ENCODE assay signal across 2 cellular contexts in genomic region chr16:10579575-10579964, GRCh38.
TF ChIP-seq lines count a peak whose summit lies in the region.

No MANE protein-coding gene starts in this region.

TF ChIP-seq in HCT116, 20 proteins besides CTCF, POLR2A, EP300 and RAD21:
- TF ChIP-seq, protein P1, sequence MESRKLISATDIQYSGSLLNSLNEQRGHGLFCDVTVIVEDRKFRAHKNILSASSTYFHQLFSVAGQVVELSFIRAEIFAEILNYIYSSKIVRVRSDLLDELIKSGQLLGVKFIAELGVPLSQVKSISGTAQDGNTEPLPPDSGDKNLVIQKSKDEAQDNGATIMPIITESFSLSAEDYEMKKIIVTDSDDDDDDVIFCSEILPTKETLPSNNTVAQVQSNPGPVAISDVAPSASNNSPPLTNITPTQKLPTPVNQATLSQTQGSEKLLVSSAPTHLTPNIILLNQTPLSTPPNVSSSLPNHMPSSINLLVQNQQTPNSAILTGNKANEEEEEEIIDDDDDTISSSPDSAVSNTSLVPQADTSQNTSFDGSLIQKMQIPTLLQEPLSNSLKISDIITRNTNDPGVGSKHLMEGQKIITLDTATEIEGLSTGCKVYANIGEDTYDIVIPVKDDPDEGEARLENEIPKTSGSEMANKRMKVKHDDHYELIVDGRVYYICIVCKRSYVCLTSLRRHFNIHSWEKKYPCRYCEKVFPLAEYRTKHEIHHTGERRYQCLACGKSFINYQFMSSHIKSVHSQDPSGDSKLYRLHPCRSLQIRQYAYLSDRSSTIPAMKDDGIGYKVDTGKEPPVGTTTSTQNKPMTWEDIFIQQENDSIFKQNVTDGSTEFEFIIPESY (IDR thresholded peaks at IDR 0.05; ENCODE audit: extremely low read depth, insufficient replicate concordance, low read length): no peak
- TF ChIP-seq SP1 (IDR thresholded peaks at IDR 0.05; ENCODE audit: low read depth) (no peak), YY1 (IDR thresholded peaks at IDR 0.05; ENCODE audit: extremely low read depth, insufficient replicate concordance, low read depth, low read length) (no peak), EZH2 (IDR thresholded peaks at IDR 0.05) (no peak), POLR2AphosphoS5 (IDR thresholded peaks at IDR 0.05; ENCODE audit: low read depth, low read length) (no peak)

TF ChIP-seq in K562, 482 proteins besides CTCF, POLR2A, EP300 and RAD21 (continued from another document):
- TF ChIP-seq, protein P2, sequence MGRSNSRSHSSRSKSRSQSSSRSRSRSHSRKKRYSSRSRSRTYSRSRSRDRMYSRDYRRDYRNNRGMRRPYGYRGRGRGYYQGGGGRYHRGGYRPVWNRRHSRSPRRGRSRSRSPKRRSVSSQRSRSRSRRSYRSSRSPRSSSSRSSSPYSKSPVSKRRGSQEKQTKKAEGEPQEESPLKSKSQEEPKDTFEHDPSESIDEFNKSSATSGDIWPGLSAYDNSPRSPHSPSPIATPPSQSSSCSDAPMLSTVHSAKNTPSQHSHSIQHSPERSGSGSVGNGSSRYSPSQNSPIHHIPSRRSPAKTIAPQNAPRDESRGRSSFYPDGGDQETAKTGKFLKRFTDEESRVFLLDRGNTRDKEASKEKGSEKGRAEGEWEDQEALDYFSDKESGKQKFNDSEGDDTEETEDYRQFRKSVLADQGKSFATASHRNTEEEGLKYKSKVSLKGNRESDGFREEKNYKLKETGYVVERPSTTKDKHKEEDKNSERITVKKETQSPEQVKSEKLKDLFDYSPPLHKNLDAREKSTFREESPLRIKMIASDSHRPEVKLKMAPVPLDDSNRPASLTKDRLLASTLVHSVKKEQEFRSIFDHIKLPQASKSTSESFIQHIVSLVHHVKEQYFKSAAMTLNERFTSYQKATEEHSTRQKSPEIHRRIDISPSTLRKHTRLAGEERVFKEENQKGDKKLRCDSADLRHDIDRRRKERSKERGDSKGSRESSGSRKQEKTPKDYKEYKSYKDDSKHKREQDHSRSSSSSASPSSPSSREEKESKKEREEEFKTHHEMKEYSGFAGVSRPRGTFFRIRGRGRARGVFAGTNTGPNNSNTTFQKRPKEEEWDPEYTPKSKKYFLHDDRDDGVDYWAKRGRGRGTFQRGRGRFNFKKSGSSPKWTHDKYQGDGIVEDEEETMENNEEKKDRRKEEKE (IDR thresholded peaks at IDR 0.05; ENCODE audit: borderline replicate concordance in 1 of 2, control insufficient read depth in 1 of 2, low read depth in 2 of 2, low read length in 1 of 2): no peak
- TF ChIP-seq C11orf30 (IDR thresholded peaks at IDR 0.05; ENCODE audit: low read depth) (no peak), ARID3B (CRISPR knock-in tag; IDR thresholded peaks at IDR 0.05; ENCODE audit: borderline replicate concordance) (no peak), ZZZ3 (IDR thresholded peaks at IDR 0.05) (no peak), IRF9 (tag; IDR thresholded peaks at IDR 0.05) (no peak), ZNF282 (CRISPR knock-in tag; IDR thresholded peaks at IDR 0.05) (no peak), HOXB6 (CRISPR knock-in tag; IDR thresholded peaks at IDR 0.05; ENCODE audit: borderline replicate concordance) (no peak), HMG20B (CRISPR knock-in tag; IDR thresholded peaks at IDR 0.05) (no peak)
- TF ChIP-seq, protein P3, sequence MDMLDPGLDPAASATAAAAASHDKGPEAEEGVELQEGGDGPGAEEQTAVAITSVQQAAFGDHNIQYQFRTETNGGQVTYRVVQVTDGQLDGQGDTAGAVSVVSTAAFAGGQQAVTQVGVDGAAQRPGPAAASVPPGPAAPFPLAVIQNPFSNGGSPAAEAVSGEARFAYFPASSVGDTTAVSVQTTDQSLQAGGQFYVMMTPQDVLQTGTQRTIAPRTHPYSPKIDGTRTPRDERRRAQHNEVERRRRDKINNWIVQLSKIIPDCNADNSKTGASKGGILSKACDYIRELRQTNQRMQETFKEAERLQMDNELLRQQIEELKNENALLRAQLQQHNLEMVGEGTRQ (CRISPR knock-in tag; IDR thresholded peaks at IDR 0.05): no peak
